Comparison of ENCODE assay signal across 34 cellular contexts in the genomic region with DNA sequence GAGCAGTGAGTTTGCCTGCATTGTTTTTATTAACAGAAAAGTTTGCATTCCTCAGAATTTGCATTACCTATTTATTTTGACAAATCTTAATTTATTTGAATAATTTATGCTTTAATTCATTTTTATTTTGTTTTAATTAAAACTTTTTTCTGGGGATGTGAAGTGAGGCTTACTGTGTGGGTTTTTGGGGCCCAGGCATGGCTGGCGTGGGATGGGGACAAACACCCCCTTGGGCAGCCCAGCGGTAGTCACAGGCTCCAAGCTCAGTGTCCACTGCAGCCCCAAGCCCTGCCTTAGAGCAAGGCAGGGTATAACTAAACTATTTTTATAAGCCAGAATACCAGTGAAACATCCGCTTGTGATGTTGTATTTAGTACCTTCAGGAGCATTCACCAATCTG.
"Had no signal": no experiment of that assay in that cellular context is flagged by ENCODE, and none has a peak within 500 bp of the region (broad histone marks: within the 10 kb centered on the region; RNA-seq: fewer than 3 reads in every experiment).

No MANE protein-coding gene starts in this region.

- H3K27ac ChIP-seq: KMS-11 had no signal

- H3K27me3 ChIP-seq: MG63 had no signal

- H3K9me3 ChIP-seq: MG63 had no signal

- H3K36me3 ChIP-seq: MG63 had no signal

- H3K4me2 ChIP-seq: KMS-11 had no signal

- H3K4me3 ChIP-seq: MG63 had no signal

- DNase-seq: Kasumi-1, KBM-7, KG1, MG63, MM.1S, MV-4-11, NCI-H1048, NCI-H1092, NCI-H1092 treated with DMSO at 0.1 percent for 48 hours, NCI-H1105, NCI-H1105 treated with DMSO at 0.1 percent for 48 hours, NCI-H1417, NCI-H1417 treated with DMSO at 0.1 percent for 48 hours, NCI-H1436, NCI-H1436 treated with DMSO at 0.1 percent for 48 hours, NCI-H146, NCI-H1694, NCI-H1694 treated with DMSO at 0.1 percent for 48 hours, NCI-H187, NCI-H187 treated with DMSO at 0.1 percent for 48 hours, NCI-H1930, NCI-H2029, NCI-H2029 treated with DMSO at 0.1 percent for 48 hours, NCI-H2081, NCI-H2081 treated with DMSO at 0.1 percent for 48 hours, NCI-H2107, NCI-H2171, NCI-H2171 treated with DMSO at 0.1 percent for 48 hours, NCI-H2227 treated with DMSO at 0.1 percent for 48 hours, NCI-H226, NCI-H345, NCI-H446, NCI-H446 treated with DMSO at 0.1 percent for 48 hours had no signal
